Comparison of ENCODE assay signal across 20 cellular contexts in the genomic region with DNA sequence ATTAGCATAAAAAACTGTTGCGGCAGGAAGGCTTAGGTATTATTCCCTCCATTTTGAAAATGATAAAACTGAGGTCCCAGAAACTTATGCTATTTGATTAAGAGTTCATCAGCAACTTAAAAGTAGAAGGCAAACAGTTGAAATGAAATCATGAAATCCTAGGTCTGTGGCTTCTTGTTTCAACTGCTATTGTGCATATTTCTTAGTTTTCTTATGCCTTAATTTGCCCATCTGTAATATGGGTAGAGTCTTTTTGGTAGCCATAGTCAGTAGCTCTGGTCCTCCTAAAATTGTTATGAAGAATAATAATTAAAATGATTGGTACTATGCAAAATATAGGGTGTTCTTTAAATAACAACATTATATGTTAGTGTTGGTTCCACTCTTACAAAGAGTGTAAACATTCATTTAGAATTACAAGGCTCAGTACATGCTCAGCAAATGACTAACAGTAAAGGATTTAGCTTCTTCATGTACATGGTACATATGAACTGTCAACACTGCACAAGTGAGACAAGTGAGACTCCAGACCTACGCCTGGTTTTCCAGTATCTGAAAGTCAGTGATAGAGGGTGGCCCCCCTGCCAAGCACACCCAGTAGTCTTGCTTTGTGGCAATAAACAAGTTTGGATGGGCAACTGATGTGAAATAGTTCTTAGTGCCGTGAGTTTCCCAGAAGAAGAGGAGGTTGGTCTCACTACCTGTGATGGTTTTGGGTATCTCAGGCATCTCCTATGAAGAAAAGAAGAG. TPM values are rescaled to one million over a fixed set of nuclear protein-coding genes. Genes with fewer than 3 reads are reported as not detected.
DNase-seq lines count a peak whose midpoint lies in the region; ATAC-seq, FAIRE-seq and TF ChIP-seq lines count a peak whose summit lies in the region.
"Had no signal": no experiment of that assay in that cellular context is flagged by ENCODE, and none has a peak within 500 bp of the region (broad histone marks: within the 10 kb centered on the region; RNA-seq: fewer than 3 reads in every experiment).

No MANE protein-coding gene starts in this region.

- H3K36me3 Mint-ChIP-seq in natural killer cell = no peaks in the 10 kb centered on the region
- H3K36me3 Mint-ChIP-seq in natural killer cell treated with Interleukin-12 subunit alpha and Interleukin-12 subunit beta and Interleukin-15 and Interleukin-18, amount 100 ng/mL, for 72 hours = no peaks in the 10 kb centered on the region
- H3K36me3 Mint-ChIP-seq: CD4-positive, CD25-positive, alpha-beta regulatory T cell; CD8-positive, alpha-beta memory T cell had no signal

- FAIRE-seq in K562 (lab: Jason Lieb, UNC) = no peak
- no peak for FAIRE-seq in kidney (lab: Jason Lieb, UNC)
- FAIRE-seq: D721Med, G401.6, GM12891, H54 had no signal

- ATAC-seq in natural killer cell (no peak), K562 (no peak), foreskin keratinocyte (peak; percentile 8), HG03521 (IDR thresholded peaks at IDR 0.05; ENCODE audit: unreplicated experiment) (no peak)
- ATAC-seq in natural killer cell treated with Interleukin-12 subunit alpha and Interleukin-12 subunit beta and Interleukin-15 and Interleukin-18, amount 100 ng/mL, for 72 hours = no peak
- ATAC-seq: GM23338 had no signal

- no peaks in the 10 kb centered on the region for H3K27me3 Mint-ChIP-seq in natural killer cell (ENCODE audit: low read depth in 2 of 2)
- H3K27me3 Mint-ChIP-seq in natural killer cell treated with Interleukin-12 subunit alpha and Interleukin-12 subunit beta and Interleukin-15 and Interleukin-18, amount 100 ng/mL, for 72 hours = no peaks in the 10 kb centered on the region
- H3K27me3 Mint-ChIP-seq: CD4-positive, CD25-positive, alpha-beta regulatory T cell had no signal

- no TSS peak for BruUV-seq in K562 (replicated peaks; lab: Mats Ljungman, UMichigan)

- no peak for TF ChIP-seq POLR2A in K562 (conservative IDR thresholded peaks at IDR 0.05)

- no peak overlapping the region for H3K4me3 Mint-ChIP-seq in natural killer cell
- no peak overlapping the region for H3K4me3 Mint-ChIP-seq in natural killer cell treated with Interleukin-12 subunit alpha and Interleukin-12 subunit beta and Interleukin-15 and Interleukin-18, amount 100 ng/mL, for 72 hours
- H3K4me3 Mint-ChIP-seq: CD4-positive, CD25-positive, alpha-beta regulatory T cell; CD8-positive, alpha-beta memory T cell; GM23338 had no signal

- no peak for TF ChIP-seq RAD21 in K562 (CRISPR knock-in tag; conservative IDR thresholded peaks at IDR 0.05 in 1 of 2, IDR thresholded peaks at IDR 0.05 in 1 of 2)

- no peak overlapping the region for H3K4me2 ChIP-seq in K562 (ENCODE audit: insufficient read depth, low read length)
- H3K4me2 ChIP-seq: GM23338 had no signal

- no peaks in the 10 kb centered on the region for H3K36me3 ChIP-seq in K562 (ENCODE audit: control insufficient read depth, insufficient read depth, low read length)
- H3K36me3 ChIP-seq in kidney (ENCODE audit: control insufficient read depth in 1 of 2, insufficient read depth in 2 of 2, low read length in 2 of 2) = no peaks in the 10 kb centered on the region
- H3K36me3 ChIP-seq: BE2C had no signal

- H4K20me1 ChIP-seq in K562 (replicated peaks; ENCODE audit: control insufficient read depth, insufficient read depth, low read length) = no peaks in the 10 kb centered on the region

- H3K27ac ChIP-seq in K562 (ENCODE audit: extremely low read depth, low read depth, low read length) (no peak overlapping the region), foreskin keratinocyte (no peak overlapping the region), RWPE1 (no peak overlapping the region), kidney (ENCODE audit: low read depth in 2 of 2, low read length in 2 of 2) (no peak overlapping the region)

- intact Hi-C loops in natural killer cell (cut with micrococcal nuclease) = no loop called here
- intact Hi-C loops in K562 (cut with micrococcal nuclease) = no loop called here
- intact Hi-C loops in kidney (cut with DNase I) = no loop called here

- H3K9me1 ChIP-seq in K562 (ENCODE audit: control insufficient read depth, insufficient read depth, low read length) = no peaks in the 10 kb centered on the region

- H3K9me3 Mint-ChIP-seq in natural killer cell = no peaks in the 10 kb centered on the region
- peaks cover 7% of the 10 kb centered on the region for H3K9me3 Mint-ChIP-seq in natural killer cell treated with Interleukin-12 subunit alpha and Interleukin-12 subunit beta and Interleukin-15 and Interleukin-18, amount 100 ng/mL, for 72 hours
- H3K9me3 Mint-ChIP-seq: CD8-positive, alpha-beta memory T cell; GM23338 had no signal

- WGBS in K562 (ENCODE audit: insufficient coverage, low coverage, missing lambda C conversion rate) = 61% methylated on average over 3 of the region's 3 CpGs

- H3K27me3 ChIP-seq in K562 (ENCODE audit: control insufficient read depth in 2 of 2, insufficient read depth in 2 of 2, low read length in 2 of 2) (no peaks in the 10 kb centered on the region), foreskin keratinocyte (no peaks in the 10 kb centered on the region)
- H3K27me3 ChIP-seq: BE2C had no signal

- POLR2A ChIA-PET in K562 (lab: Yijun Ruan, JAX) = interaction anchor here (1.1 kb wide), 1 partner anchor 9 kb away, joined by 3 read pairs; the partner anchor contains the start of gene IL1A
- POLR2A ChIA-PET in RWPE1 (lab: Yijun Ruan, JAX; ENCODE audit: low non-redundant PET) = no interaction called here

- in situ Hi-C loops in K562 (cut with MboI) = no loop called here

- no peak overlapping the region for H2AFZ ChIP-seq in K562 (ENCODE audit: low read depth, low read length)
- H2AFZ ChIP-seq: GM23338 had no signal

- H3K9ac ChIP-seq in K562 (ENCODE audit: insufficient read depth in 1 of 2, low read depth in 2 of 2, low read length in 2 of 2) (no peak overlapping the region), kidney (ENCODE audit: low read length in 2 of 2) (no peak overlapping the region)

- TF ChIP-seq CTCF in natural killer cell (IDR thresholded peaks at IDR 0.05) (no peak), K562 (IDR thresholded peaks at IDR 0.05 in 2 of 3, conservative IDR thresholded peaks at IDR 0.05 in 1 of 3; ENCODE audit: insufficient read depth in 2 of 3, low read depth in 1 of 3, low read length in 3 of 3) (no peak), foreskin keratinocyte (conservative IDR thresholded peaks at IDR 0.05) (no peak), RWPE1 (conservative IDR thresholded peaks at IDR 0.05; ENCODE audit: low read depth) (no peak), kidney (IDR thresholded peaks at IDR 0.05; ENCODE audit: borderline replicate concordance, extremely low read depth, insufficient read depth) (no peak)

- H3K4me1 ChIP-seq in K562 (replicated peaks in 1 of 2; ENCODE audit: control insufficient read depth in 2 of 2, insufficient read depth in 2 of 2, low read length in 2 of 2) = 0 out of 5 replicates have a peak, but pooled peaks cover 0 to 5% of the 10 kb centered on the region in 2 experiments
- H3K4me1 ChIP-seq in foreskin keratinocyte = no peaks in the 10 kb centered on the region
- H3K4me1 ChIP-seq in kidney (ENCODE audit: control insufficient read depth in 1 of 2, insufficient read depth in 1 of 2, low read depth in 1 of 2, low read length in 2 of 2) = no peaks in the 10 kb centered on the region
- H3K4me1 ChIP-seq: BE2C had no signal

- no peak for TF ChIP-seq EP300 in K562 (IDR thresholded peaks at IDR 0.05; ENCODE audit: low read length)

- H3K27ac Mint-ChIP-seq in natural killer cell = peak overlapping the region; percentile 11 to 62
- H3K27ac Mint-ChIP-seq in natural killer cell treated with Interleukin-12 subunit alpha and Interleukin-12 subunit beta and Interleukin-15 and Interleukin-18, amount 100 ng/mL, for 72 hours = no peak overlapping the region
- H3K27ac Mint-ChIP-seq: GM23338 had no signal

- H3K4me3 ChIP-seq in K562 (no peak overlapping the region), kidney (ENCODE audit: low read length in 2 of 2) (no peak overlapping the region)
- H3K4me3 ChIP-seq: GM23338 had no signal

- CTCF ChIA-PET in K562 (lab: Yijun Ruan, JAX; ENCODE audit: low intra/inter-chr PET ratio) = no interaction called here
- CTCF ChIA-PET in RWPE1 (lab: Yijun Ruan, JAX) = interaction anchor here (1.1 kb wide), 1 partner anchor 111 kb away, joined by 4 read pairs; no protein-coding TSS in a partner anchor

- no peaks in the 10 kb centered on the region for H3K79me2 ChIP-seq in K562 (ENCODE audit: control insufficient read depth, insufficient read depth, low read length)

- H3K4me1 Mint-ChIP-seq in natural killer cell = peaks cover 19 to 20% of the 10 kb centered on the region in 2 donors
- H3K4me1 Mint-ChIP-seq in natural killer cell treated with Interleukin-12 subunit alpha and Interleukin-12 subunit beta and Interleukin-15 and Interleukin-18, amount 100 ng/mL, for 72 hours (ENCODE audit: low read depth in 2 of 2) = peaks cover 23 to 25% of the 10 kb centered on the region in 2 donors

- H3K9me3 ChIP-seq in K562 (replicated peaks; ENCODE audit: control insufficient read depth, insufficient read depth, low read depth, low read length) (no peaks in the 10 kb centered on the region), kidney (ENCODE audit: control insufficient read depth in 1 of 2, low read length in 2 of 2) (no peaks in the 10 kb centered on the region)
- H3K9me3 ChIP-seq: BE2C had no signal

- DNase-seq in natural killer cell (no peak), K562 (ENCODE audit: extremely low read depth in 1 of 4, low spot score in 3 of 4) (no peak), foreskin keratinocyte (peak; percentile 32 to 68), RWPE1 (ENCODE audit: low spot score) (no peak), kidney (no peak)
- DNase-seq in natural killer cell treated with Interleukin-12 subunit alpha and Interleukin-12 subunit beta and Interleukin-15 and Interleukin-18, amount 100 ng/mL, for 72 hours (ENCODE audit: low spot score) = no peak
- DNase-seq: ACHN; BE2C; C1 segment of cervical spinal cord; CD4-positive, CD25-positive, alpha-beta regulatory T cell; CD8-positive, alpha-beta memory T cell; COR-L47; HCEC 1CT had no signal

RNA-seq across cellular contexts. Expression of gene IL1A, which starts 9.6 kb away (rescaled TPM):
- total RNA-seq in natural killer cell (1 to 10 TPM in 1 of 3 donors, under 1 TPM in 1, not detected in 1; 0.45 to 1.6 TPM), K562 (2014; rRNA removed) (0.14 TPM in 1 of 2 replicates, not detected in the other), K562 (2014; rRNA removed; fragmentation: Illumina TruSeq; extraction: Trizol) (0.15 and 0.19 TPM in 2 replicates), K562 (2015; rRNA removed; fragmentation: Illumina TruSeq; extraction: Trizol) (0.08 TPM in 1 of 2 replicates, not detected in the other), K562 (2021) (0.09 TPM in 1 of 2 replicates, not detected in the other), foreskin keratinocyte (263 and 311 TPM in 2 replicates), kidney (0.13 TPM)
- 10 to 100 TPM in 1 of 2 donors, under 1 TPM in 1; 0.25 to 12.3 TPM for total RNA-seq in natural killer cell treated with Interleukin-12 subunit alpha and Interleukin-12 subunit beta and Interleukin-15 and Interleukin-18, amount 100 ng/mL, for 72 hours
- total RNA-seq in K562 (2011; cell fraction: chromatin; rRNA removed; ENCODE audit: low replicate concordance) = 0.32 TPM in 1 of 2 replicates, not detected in the other
- not detected in 2 replicates for total RNA-seq in K562 (2011; cell fraction: nucleolus; rRNA removed)
- 0.46 TPM in 1 of 2 replicates, not detected in the other for total RNA-seq in K562 (2011; cell fraction: nucleoplasm; rRNA removed)
- polyA plus RNA-seq in K562 (2011; rRNA removed) (0.07 and 0.09 TPM in 2 replicates), K562 (2014; fragmentation: Illumina TruSeq; extraction: Trizol) (0.08 and 0.15 TPM in 2 replicates), K562 (2014; fragmentation: Nextera tagmentation; extraction: Ambion mirVana) (under 1 TPM in 1 of 2 experiments, not detected in 1; 0.27 TPM), K562 (2014; rRNA removed) (0.03 TPM in 1 of 2 replicates, not detected in the other), foreskin keratinocyte (156 and 231 TPM in 2 replicates), kidney (ENCODE audit: insufficient read depth, low read depth, low replicate concordance) (not detected)
- 0.09 TPM in 1 of 2 replicates, not detected in the other for polyA plus RNA-seq in K562 (2011; cell fraction: cytosol; rRNA removed)
- 0.11 and 0.13 TPM in 2 replicates for polyA plus RNA-seq in K562 (2011; cell fraction: nucleus; rRNA removed)
- polyA plus RNA-seq in K562 (2012) = 0.30 and 1.4 TPM in 2 replicates
- polyA minus RNA-seq in K562 (2011; rRNA and poly(A)+ RNA removed) = 0.07 TPM in 1 of 2 replicates, not detected in the other
- polyA minus RNA-seq in K562 (2011; cell fraction: cytosol; rRNA and poly(A)+ RNA removed) = not detected in 2 replicates
- polyA minus RNA-seq in K562 (2011; cell fraction: nucleus; rRNA and poly(A)+ RNA removed) = not detected in 2 replicates
- total RNA-seq: A172 had no signal
- polyA plus RNA-seq: CD4-positive, CD25-positive, alpha-beta regulatory T cell; CD8-positive, alpha-beta memory T cell had no signal

RNA-seq across cellular contexts. Expression of gene CKAP2L, which starts 10.3 kb away (rescaled TPM):
- 1 to 10 TPM; 1.2 to 3.4 (median 1.2) TPM for total RNA-seq in natural killer cell
- 10 to 100 TPM; 26.8 to 45.7 TPM for total RNA-seq in natural killer cell treated with Interleukin-12 subunit alpha and Interleukin-12 subunit beta and Interleukin-15 and Interleukin-18, amount 100 ng/mL, for 72 hours
- 12.0 and 31.2 TPM in 2 replicates for total RNA-seq in K562 (2011; cell fraction: chromatin; rRNA removed; ENCODE audit: low replicate concordance)
- total RNA-seq in K562 (2011; cell fraction: nucleolus; rRNA removed) = 9.5 and 10.3 TPM in 2 replicates
- total RNA-seq in K562 (2011; cell fraction: nucleoplasm; rRNA removed) = 20.5 and 28.5 TPM in 2 replicates
- total RNA-seq in K562 (2014; rRNA removed) = 10.4 and 12.3 TPM in 2 replicates
- total RNA-seq in K562 (2014; rRNA removed; fragmentation: Illumina TruSeq; extraction: Trizol) = 14.2 and 16.9 TPM in 2 replicates
- 11.5 and 12.1 TPM in 2 replicates for total RNA-seq in K562 (2015; rRNA removed; fragmentation: Illumina TruSeq; extraction: Trizol)
- total RNA-seq in K562 (2021) = 17.6 and 18.6 TPM in 2 replicates
- 15.8 and 18.5 TPM in 2 replicates for polyA plus RNA-seq in K562 (2011; rRNA removed)
- polyA plus RNA-seq in K562 (2011; cell fraction: cytosol; rRNA removed) = 2.9 and 6.0 TPM in 2 replicates
- polyA plus RNA-seq in K562 (2011; cell fraction: nucleus; rRNA removed) = 7.2 and 9.8 TPM in 2 replicates
- 12.2 and 19.9 TPM in 2 replicates for polyA plus RNA-seq in K562 (2012)
- 20.3 and 21.9 TPM in 2 replicates for polyA plus RNA-seq in K562 (2014; fragmentation: Illumina TruSeq; extraction: Trizol)
- polyA plus RNA-seq in K562 (2014; fragmentation: Nextera tagmentation; extraction: Ambion mirVana) = 10 to 100 TPM; 14.1 to 14.9 TPM
- 10.9 and 13.2 TPM in 2 replicates for polyA plus RNA-seq in K562 (2014; rRNA removed)
- 21.9 and 31.4 TPM in 2 replicates for polyA minus RNA-seq in K562 (2011; rRNA and poly(A)+ RNA removed)
- 4.9 and 6.4 TPM in 2 replicates for polyA minus RNA-seq in K562 (2011; cell fraction: cytosol; rRNA and poly(A)+ RNA removed)
- 12.3 and 21.2 TPM in 2 replicates for polyA minus RNA-seq in K562 (2011; cell fraction: nucleus; rRNA and poly(A)+ RNA removed)
- total RNA-seq in foreskin keratinocyte = 30.1 and 40.8 TPM in 2 replicates
- polyA plus RNA-seq in foreskin keratinocyte = 9.2 and 13.4 TPM in 2 replicates
- total RNA-seq in kidney = 0.88 TPM
- not detected for polyA plus RNA-seq in kidney (ENCODE audit: insufficient read depth, low read depth, low replicate concordance)
- polyA plus RNA-seq: CD8-positive, alpha-beta memory T cell had no signal

RNA-seq across cellular contexts. Expression of gene NT5DC4, which starts 53.9 kb away (rescaled TPM):
- 1 to 10 TPM in 1 of 3 donors, under 1 TPM in 1, not detected in 1; 0.45 to 2.0 TPM for total RNA-seq in natural killer cell
- total RNA-seq in natural killer cell treated with Interleukin-12 subunit alpha and Interleukin-12 subunit beta and Interleukin-15 and Interleukin-18, amount 100 ng/mL, for 72 hours = not detected
- total RNA-seq in K562 (2011; cell fraction: chromatin; rRNA removed; ENCODE audit: low replicate concordance) = 26.6 and 60.2 TPM in 2 replicates
- total RNA-seq in K562 (2011; cell fraction: nucleolus; rRNA removed) = 32.0 and 34.7 TPM in 2 replicates
- 22.7 and 29.8 TPM in 2 replicates for total RNA-seq in K562 (2011; cell fraction: nucleoplasm; rRNA removed)
- 0.94 and 1.0 TPM in 2 replicates for total RNA-seq in K562 (2014; rRNA removed)
- total RNA-seq in K562 (2014; rRNA removed; fragmentation: Illumina TruSeq; extraction: Trizol) = 0.44 and 2.3 TPM in 2 replicates
- total RNA-seq in K562 (2015; rRNA removed; fragmentation: Illumina TruSeq; extraction: Trizol) = 0.45 and 0.65 TPM in 2 replicates
- total RNA-seq in K562 (2021) = 4.7 and 6.8 TPM in 2 replicates
- 3.4 and 6.9 TPM in 2 replicates for polyA plus RNA-seq in K562 (2011; rRNA removed)
- polyA plus RNA-seq in K562 (2011; cell fraction: cytosol; rRNA removed) = 0.65 and 1.6 TPM in 2 replicates
- 39.8 and 97.5 TPM in 2 replicates for polyA plus RNA-seq in K562 (2011; cell fraction: nucleus; rRNA removed)
- 1.3 and 9.4 TPM in 2 replicates for polyA plus RNA-seq in K562 (2012)
- 0.56 and 1.8 TPM in 2 replicates for polyA plus RNA-seq in K562 (2014; fragmentation: Illumina TruSeq; extraction: Trizol)
- polyA plus RNA-seq in K562 (2014; fragmentation: Nextera tagmentation; extraction: Ambion mirVana) = 1 to 10 TPM; 2.5 to 2.8 TPM
- 1.6 and 5.0 TPM in 2 replicates for polyA plus RNA-seq in K562 (2014; rRNA removed)
- 0.36 and 2.7 TPM in 2 replicates for polyA minus RNA-seq in K562 (2011; rRNA and poly(A)+ RNA removed)
- polyA minus RNA-seq in K562 (2011; cell fraction: cytosol; rRNA and poly(A)+ RNA removed) = 8.7 TPM in 1 of 2 replicates, not detected in the other
- 6.9 and 15.8 TPM in 2 replicates for polyA minus RNA-seq in K562 (2011; cell fraction: nucleus; rRNA and poly(A)+ RNA removed)
- total RNA-seq in foreskin keratinocyte = 0.07 TPM in 1 of 2 replicates, not detected in the other
- polyA plus RNA-seq in foreskin keratinocyte = 0.01 TPM in 1 of 2 replicates, not detected in the other
- total RNA-seq in kidney = not detected
- polyA plus RNA-seq in kidney (ENCODE audit: insufficient read depth, low read depth, low replicate concordance) = not detected
- total RNA-seq: A172; CD4-positive, CD25-positive, alpha-beta regulatory T cell; CD8-positive, alpha-beta memory T cell; GM23338 had no signal
- polyA plus RNA-seq: CD4-positive, CD25-positive, alpha-beta regulatory T cell; CD8-positive, alpha-beta memory T cell; GM23338 had no signal

Comparison
In these comparisons a context has a peak if more than half of its experiments do, and no peak if none do; other contexts are left out.
1. H3K27ac Mint-ChIP-seq: peak in natural killer cell (2 of 2); none in natural killer cell treated with Interleukin-12 subunit alpha and Interleukin-12 subunit beta and Interleukin-15 and Interleukin-18, amount 100 ng/mL, for 72 hours (0 of 2).
2. DNase-seq: peak in foreskin keratinocyte (2 of 2); none in natural killer cell (single experiment), natural killer cell treated with Interleukin-12 subunit alpha and Interleukin-12 subunit beta and Interleukin-15 and Interleukin-18, amount 100 ng/mL, for 72 hours (single experiment), K562 (0 of 4), RWPE1 (single experiment) and kidney (single experiment).
3. RNA of gene IL1A, which starts 9.6 kb away (total RNA-seq): 263 to 311 TPM in foreskin keratinocyte; 0.25 to 12.3 TPM in natural killer cell treated with Interleukin-12 subunit alpha and Interleukin-12 subunit beta and Interleukin-15 and Interleukin-18, amount 100 ng/mL, for 72 hours, 0.45 to 1.6 TPM in natural killer cell, 0.08 to 0.46 TPM in K562 and 0.13 TPM in kidney (single experiment); every median in the first group is over 10 times any median in the second.